ENCODE assay signal across 11 cellular contexts in genomic region chr16:79334127-79334526, GRCh38.
DNase-seq lines count a peak whose midpoint lies in the region; TF ChIP-seq lines count a peak whose summit lies in the region.
"Had no signal": no experiment of that assay in that cellular context is flagged by ENCODE, and none has a peak within 500 bp of the region (broad histone marks: within the 10 kb centered on the region; RNA-seq: fewer than 3 reads in every experiment).

No MANE protein-coding gene starts in this region.

- H2BK5ac ChIP-seq in neuronal stem cell (ENCODE audit: low read length): no peak overlapping the region

- no peaks in the 10 kb centered on the region for H3K36me3 ChIP-seq in neuronal stem cell (replicated peaks in 1 of 2; ENCODE audit: control insufficient read depth in 2 of 2, insufficient read depth in 2 of 2, low read length in 2 of 2)
- H3K36me3 ChIP-seq: gastrocnemius medialis had no signal

- peaks cover 14% of the 10 kb centered on the region for H3K27me3 Mint-ChIP-seq in neural crest cell (ENCODE audit: low read depth)

- H2AK5ac ChIP-seq in neuronal stem cell (ENCODE audit: low read depth, low read length): no peak overlapping the region

- POLR2A ChIA-PET in HEK293T (lab: Yijun Ruan, JAX): no interaction called here

- no peak overlapping the region for H2BK120ac ChIP-seq in neuronal stem cell (ENCODE audit: low read depth, low read length)

- H3K27ac Mint-ChIP-seq in neural crest cell (ENCODE audit: unreplicated experiment): no peak overlapping the region
- H3K27ac Mint-ChIP-seq: nephron had no signal

- no peak overlapping the region for H3K4me2 ChIP-seq in neuronal stem cell (ENCODE audit: insufficient read depth, low read length, poor library complexity, severe bottlenecking)

- CTCF ChIA-PET in HEK293T (lab: Yijun Ruan, JAX): interaction anchor here (0.6 to 1.9 kb wide), 11 partner anchors 10 to 328 kb away, joined by 3 to 10 read pairs (median 3); no protein-coding TSS in a partner anchor

- H3K4me3 ChIP-seq in neuronal stem cell (ENCODE audit: low read length in 2 of 2): no peak overlapping the region
- H3K4me3 ChIP-seq: gastrocnemius medialis had no signal

- H3K4me1 ChIP-seq in neuronal stem cell (ENCODE audit: control insufficient read depth in 2 of 2, insufficient read depth in 1 of 2, low read depth in 1 of 2, low read length in 2 of 2): no peaks in the 10 kb centered on the region
- H3K4me1 ChIP-seq: gastrocnemius medialis had no signal

- no peak overlapping the region for H4K91ac ChIP-seq in neuronal stem cell (ENCODE audit: low read depth, low read length, poor library complexity)

- peaks cover 4% of the 10 kb centered on the region for H3K9me3 Mint-ChIP-seq in neural crest cell

- H3K79me1 ChIP-seq in neuronal stem cell (ENCODE audit: low read depth, low read length): no peaks in the 10 kb centered on the region

- no peaks in the 10 kb centered on the region for H3K36me3 Mint-ChIP-seq in neural crest cell (ENCODE audit: low read depth)

- no peaks in the 10 kb centered on the region for H3K4me1 Mint-ChIP-seq in neural crest cell
- H3K4me1 Mint-ChIP-seq: nephron had no signal

- no peak overlapping the region for H3K14ac ChIP-seq in neuronal stem cell (ENCODE audit: low read length)

- H3K9me3 ChIP-seq in neuronal stem cell (replicated peaks in 1 of 2; ENCODE audit: control insufficient read depth in 2 of 2, insufficient read depth in 1 of 2, low read depth in 1 of 2, low read length in 2 of 2): no peaks in the 10 kb centered on the region
- H3K9me3 ChIP-seq: gastrocnemius medialis had no signal

- no peak overlapping the region for H3K18ac ChIP-seq in neuronal stem cell (ENCODE audit: low read length)

- H3K4ac ChIP-seq in neuronal stem cell (ENCODE audit: low read length): no peak overlapping the region

- H4K8ac ChIP-seq in neuronal stem cell (ENCODE audit: low read depth, low read length): no peak overlapping the region

- WGBS in neuronal stem cell (ENCODE audit: extremely low coverage in 2 of 2, insufficient read length in 2 of 2, insufficient replicate concordance in 1 of 2), 2 donors: no CpG with 5 or more reads among the region's 13 CpGs

- H3K23ac ChIP-seq in neuronal stem cell (ENCODE audit: low read depth, low read length, poor library complexity): no peak overlapping the region

- peak; percentile 33 for DNase-seq in D341Med (ENCODE audit: low spot score)
- DNase-seq in HEK293T (ENCODE audit: extremely low spot score): peak; percentile 58
- DNase-seq in activated CD8-positive, alpha-beta memory T cell treated with anti-CD3 and anti-CD28 coated beads, Interleukin-2, amount 50 U/mL, for 48 hours: peak; percentile 84
- peak; percentile 18 for DNase-seq in neural crest cell (ENCODE audit: low read depth, low spot score)
- no peak for DNase-seq in nucleus accumbens (lab: John Stamatoyannopoulos, UW)
- no peak for DNase-seq in SK-N-DZ (ENCODE audit: low spot score)
- no peak for DNase-seq in NCI-H1092 treated with DMSO at 0.1 percent for 48 hours (lab: John Stamatoyannopoulos, UW)
- no peak for DNase-seq in neuronal stem cell (ENCODE audit: low spot score)
- DNase-seq: EL, gastrocnemius medialis had no signal

- no peak overlapping the region for H2BK15ac ChIP-seq in neuronal stem cell (ENCODE audit: low read length)

- H2BK12ac ChIP-seq in neuronal stem cell (ENCODE audit: low read length): no peak overlapping the region

- H3K27ac ChIP-seq in neuronal stem cell (replicated peaks; ENCODE audit: low read length): no peak overlapping the region
- H3K27ac ChIP-seq: gastrocnemius medialis had no signal

- H3K9ac ChIP-seq in neuronal stem cell (ENCODE audit: low read depth, low read length, poor library complexity): no peak overlapping the region

- H3K27me3 ChIP-seq in neuronal stem cell (ENCODE audit: control insufficient read depth in 3 of 3, insufficient read depth in 3 of 3, low read depth in 1 of 3, low read length in 3 of 3): no peaks in the 10 kb centered on the region
- H3K27me3 ChIP-seq: gastrocnemius medialis had no signal

- TF ChIP-seq CTCF in neural crest cell (conservative IDR thresholded peaks at IDR 0.05): peak; percentile 56

- no peak overlapping the region for H2AFZ ChIP-seq in neuronal stem cell (ENCODE audit: low read length)

- H3K4me3 Mint-ChIP-seq in neural crest cell: no peak overlapping the region
- H3K4me3 Mint-ChIP-seq: nephron had no signal

TF ChIP-seq in HEK293T, 16 proteins besides CTCF, POLR2A, EP300 and RAD21:
- TF ChIP-seq FOXK2 (IDR thresholded peaks at IDR 0.05) (no peak), CTBP1 (IDR thresholded peaks at IDR 0.05; ENCODE audit: borderline replicate concordance) (no peak), FOXA1 (IDR thresholded peaks at IDR 0.05) (no peak), SP1 (IDR thresholded peaks at IDR 0.05) (no peak), SUZ12 (IDR thresholded peaks at IDR 0.05) (no peak), FOXM1 (IDR thresholded peaks at IDR 0.05; ENCODE audit: borderline replicate concordance) (no peak), TARDBP (IDR thresholded peaks at IDR 0.05) (no peak), ARNT (IDR thresholded peaks at IDR 0.05) (no peak), NFRKB (IDR thresholded peaks at IDR 0.05) (no peak), ELF4 (IDR thresholded peaks at IDR 0.05) (no peak), BHLHE40 (IDR thresholded peaks at IDR 0.05; ENCODE audit: borderline replicate concordance) (no peak), PKNOX1 (IDR thresholded peaks at IDR 0.05) (no peak), HDGF (IDR thresholded peaks at IDR 0.05; ENCODE audit: borderline replicate concordance) (no peak), LEF1 (IDR thresholded peaks at IDR 0.05; ENCODE audit: borderline replicate concordance) (no peak), L3MBTL2 (conservative IDR thresholded peaks at IDR 0.05) (no peak), ZNF384 (IDR thresholded peaks at IDR 0.05) (no peak)
TF ChIP-seq in HEK293T: peak in this region for 0.

Comparison
In these comparisons a context has a peak if more than half of its experiments do, and no peak if none do; other contexts are left out.
1. DNase-seq: peak in D341Med (single experiment), HEK293T (single experiment), activated CD8-positive, alpha-beta memory T cell treated with anti-CD3 and anti-CD28 coated beads, Interleukin-2, amount 50 U/mL, for 48 hours (single experiment) and neural crest cell (single experiment); none in nucleus accumbens (0 of 56), SK-N-DZ (single experiment), NCI-H1092 treated with DMSO at 0.1 percent for 48 hours (single experiment) and neuronal stem cell (single experiment).